In the genomic region with DNA sequence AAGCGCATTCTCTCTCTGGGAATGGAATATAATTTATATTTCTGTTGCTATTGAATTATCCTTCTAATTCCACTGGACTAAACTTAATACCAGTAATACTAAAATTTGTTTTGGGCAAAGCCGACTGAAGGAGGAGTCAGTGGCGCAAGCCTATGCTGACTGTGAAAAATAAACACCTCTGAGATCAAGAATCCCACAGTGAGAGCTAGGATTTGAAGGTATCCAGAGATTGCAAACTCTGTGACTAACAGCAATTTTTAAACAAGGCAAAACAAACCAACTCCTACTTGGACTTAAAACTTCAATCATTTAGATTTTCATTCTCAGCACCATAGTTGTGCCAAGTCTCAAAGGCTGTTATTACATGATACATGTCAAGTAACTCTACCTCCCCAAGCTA, we compare ENCODE assay signal across 1 cellular context.
TF ChIP-seq lines count a peak whose summit lies in the region.

No MANE protein-coding gene starts in this region.

TF ChIP-seq in IMR-90, 13 proteins besides CTCF, POLR2A, EP300 and RAD21 (continued from another document):
- TF ChIP-seq, protein P1, sequence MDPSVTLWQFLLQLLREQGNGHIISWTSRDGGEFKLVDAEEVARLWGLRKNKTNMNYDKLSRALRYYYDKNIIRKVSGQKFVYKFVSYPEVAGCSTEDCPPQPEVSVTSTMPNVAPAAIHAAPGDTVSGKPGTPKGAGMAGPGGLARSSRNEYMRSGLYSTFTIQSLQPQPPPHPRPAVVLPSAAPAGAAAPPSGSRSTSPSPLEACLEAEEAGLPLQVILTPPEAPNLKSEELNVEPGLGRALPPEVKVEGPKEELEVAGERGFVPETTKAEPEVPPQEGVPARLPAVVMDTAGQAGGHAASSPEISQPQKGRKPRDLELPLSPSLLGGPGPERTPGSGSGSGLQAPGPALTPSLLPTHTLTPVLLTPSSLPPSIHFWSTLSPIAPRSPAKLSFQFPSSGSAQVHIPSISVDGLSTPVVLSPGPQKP (IDR thresholded peaks at IDR 0.05; ENCODE audit: borderline replicate concordance, low read depth, low read length), result no peak
